ENCODE assay signal across 1 cellular context in the genomic region with DNA sequence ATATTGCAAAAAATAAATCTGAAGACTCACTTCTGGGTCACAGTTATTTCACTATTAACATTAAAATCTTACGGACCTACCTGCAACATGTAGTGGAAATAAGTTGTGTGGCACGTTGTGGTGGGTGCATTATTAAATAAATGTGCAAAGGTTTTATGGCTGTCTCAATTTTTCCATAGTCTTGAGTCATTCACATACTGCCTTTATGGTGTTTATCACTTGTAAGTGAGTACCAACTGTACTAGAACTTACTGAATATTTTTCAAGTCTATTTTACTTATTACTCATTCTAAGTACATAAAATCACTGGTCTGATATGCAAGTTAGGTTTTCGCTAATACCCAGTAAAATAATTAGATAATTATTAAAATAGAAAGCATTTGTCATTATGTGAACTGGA.
TF ChIP-seq lines count a peak whose summit lies in the region.

No MANE protein-coding gene starts in this region.

TF ChIP-seq in HepG2, 621 proteins besides CTCF, POLR2A, EP300 and RAD21:
- TF ChIP-seq SSRP1 (CRISPR knock-in tag; IDR thresholded peaks at IDR 0.05): no peak
- TF ChIP-seq, protein P1, sequence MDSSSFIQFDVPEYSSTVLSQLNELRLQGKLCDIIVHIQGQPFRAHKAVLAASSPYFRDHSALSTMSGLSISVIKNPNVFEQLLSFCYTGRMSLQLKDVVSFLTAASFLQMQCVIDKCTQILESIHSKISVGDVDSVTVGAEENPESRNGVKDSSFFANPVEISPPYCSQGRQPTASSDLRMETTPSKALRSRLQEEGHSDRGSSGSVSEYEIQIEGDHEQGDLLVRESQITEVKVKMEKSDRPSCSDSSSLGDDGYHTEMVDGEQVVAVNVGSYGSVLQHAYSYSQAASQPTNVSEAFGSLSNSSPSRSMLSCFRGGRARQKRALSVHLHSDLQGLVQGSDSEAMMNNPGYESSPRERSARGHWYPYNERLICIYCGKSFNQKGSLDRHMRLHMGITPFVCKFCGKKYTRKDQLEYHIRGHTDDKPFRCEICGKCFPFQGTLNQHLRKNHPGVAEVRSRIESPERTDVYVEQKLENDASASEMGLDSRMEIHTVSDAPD (CRISPR knock-in tag; IDR thresholded peaks at IDR 0.05): no peak
- TF ChIP-seq ZBTB21 (CRISPR knock-in tag; IDR thresholded peaks at IDR 0.05): no peak
- TF ChIP-seq, protein P2, sequence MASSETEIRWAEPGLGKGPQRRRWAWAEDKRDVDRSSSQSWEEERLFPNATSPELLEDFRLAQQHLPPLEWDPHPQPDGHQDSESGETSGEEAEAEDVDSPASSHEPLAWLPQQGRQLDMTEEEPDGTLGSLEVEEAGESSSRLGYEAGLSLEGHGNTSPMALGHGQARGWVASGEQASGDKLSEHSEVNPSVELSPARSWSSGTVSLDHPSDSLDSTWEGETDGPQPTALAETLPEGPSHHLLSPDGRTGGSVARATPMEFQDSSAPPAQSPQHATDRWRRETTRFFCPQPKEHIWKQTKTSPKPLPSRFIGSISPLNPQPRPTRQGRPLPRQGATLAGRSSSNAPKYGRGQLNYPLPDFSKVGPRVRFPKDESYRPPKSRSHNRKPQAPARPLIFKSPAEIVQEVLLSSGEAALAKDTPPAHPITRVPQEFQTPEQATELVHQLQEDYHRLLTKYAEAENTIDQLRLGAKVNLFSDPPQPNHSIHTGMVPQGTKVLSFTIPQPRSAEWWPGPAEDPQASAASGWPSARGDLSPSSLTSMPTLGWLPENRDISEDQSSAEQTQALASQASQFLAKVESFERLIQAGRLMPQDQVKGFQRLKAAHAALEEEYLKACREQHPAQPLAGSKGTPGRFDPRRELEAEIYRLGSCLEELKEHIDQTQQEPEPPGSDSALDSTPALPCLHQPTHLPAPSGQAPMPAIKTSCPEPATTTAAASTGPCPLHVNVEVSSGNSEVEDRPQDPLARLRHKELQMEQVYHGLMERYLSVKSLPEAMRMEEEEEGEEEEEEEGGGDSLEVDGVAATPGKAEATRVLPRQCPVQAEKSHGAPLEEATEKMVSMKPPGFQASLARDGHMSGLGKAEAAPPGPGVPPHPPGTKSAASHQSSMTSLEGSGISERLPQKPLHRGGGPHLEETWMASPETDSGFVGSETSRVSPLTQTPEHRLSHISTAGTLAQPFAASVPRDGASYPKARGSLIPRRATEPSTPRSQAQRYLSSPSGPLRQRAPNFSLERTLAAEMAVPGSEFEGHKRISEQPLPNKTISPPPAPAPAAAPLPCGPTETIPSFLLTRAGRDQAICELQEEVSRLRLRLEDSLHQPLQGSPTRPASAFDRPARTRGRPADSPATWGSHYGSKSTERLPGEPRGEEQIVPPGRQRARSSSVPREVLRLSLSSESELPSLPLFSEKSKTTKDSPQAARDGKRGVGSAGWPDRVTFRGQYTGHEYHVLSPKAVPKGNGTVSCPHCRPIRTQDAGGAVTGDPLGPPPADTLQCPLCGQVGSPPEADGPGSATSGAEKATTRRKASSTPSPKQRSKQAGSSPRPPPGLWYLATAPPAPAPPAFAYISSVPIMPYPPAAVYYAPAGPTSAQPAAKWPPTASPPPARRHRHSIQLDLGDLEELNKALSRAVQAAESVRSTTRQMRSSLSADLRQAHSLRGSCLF (CRISPR knock-in tag; IDR thresholded peaks at IDR 0.05; ENCODE audit: borderline replicate concordance): no peak
- TF ChIP-seq, protein P3, sequence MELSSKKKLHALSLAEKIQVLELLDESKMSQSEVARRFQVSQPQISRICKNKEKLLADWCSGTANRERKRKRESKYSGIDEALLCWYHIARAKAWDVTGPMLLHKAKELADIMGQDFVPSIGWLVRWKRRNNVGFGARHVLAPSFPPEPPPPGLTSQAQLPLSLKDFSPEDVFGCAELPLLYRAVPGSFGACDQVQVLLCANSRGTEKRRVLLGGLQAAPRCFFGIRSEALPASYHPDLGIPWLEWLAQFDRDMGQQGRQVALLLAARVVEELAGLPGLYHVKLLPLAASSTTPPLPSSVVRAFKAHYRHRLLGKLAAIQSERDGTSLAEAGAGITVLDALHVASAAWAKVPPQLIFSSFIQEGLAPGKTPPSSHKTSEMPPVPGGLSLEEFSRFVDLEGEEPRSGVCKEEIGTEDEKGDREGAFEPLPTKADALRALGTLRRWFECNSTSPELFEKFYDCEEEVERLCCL (CRISPR knock-in tag; IDR thresholded peaks at IDR 0.05; ENCODE audit: borderline replicate concordance): no peak
- TF ChIP-seq, protein P4, sequence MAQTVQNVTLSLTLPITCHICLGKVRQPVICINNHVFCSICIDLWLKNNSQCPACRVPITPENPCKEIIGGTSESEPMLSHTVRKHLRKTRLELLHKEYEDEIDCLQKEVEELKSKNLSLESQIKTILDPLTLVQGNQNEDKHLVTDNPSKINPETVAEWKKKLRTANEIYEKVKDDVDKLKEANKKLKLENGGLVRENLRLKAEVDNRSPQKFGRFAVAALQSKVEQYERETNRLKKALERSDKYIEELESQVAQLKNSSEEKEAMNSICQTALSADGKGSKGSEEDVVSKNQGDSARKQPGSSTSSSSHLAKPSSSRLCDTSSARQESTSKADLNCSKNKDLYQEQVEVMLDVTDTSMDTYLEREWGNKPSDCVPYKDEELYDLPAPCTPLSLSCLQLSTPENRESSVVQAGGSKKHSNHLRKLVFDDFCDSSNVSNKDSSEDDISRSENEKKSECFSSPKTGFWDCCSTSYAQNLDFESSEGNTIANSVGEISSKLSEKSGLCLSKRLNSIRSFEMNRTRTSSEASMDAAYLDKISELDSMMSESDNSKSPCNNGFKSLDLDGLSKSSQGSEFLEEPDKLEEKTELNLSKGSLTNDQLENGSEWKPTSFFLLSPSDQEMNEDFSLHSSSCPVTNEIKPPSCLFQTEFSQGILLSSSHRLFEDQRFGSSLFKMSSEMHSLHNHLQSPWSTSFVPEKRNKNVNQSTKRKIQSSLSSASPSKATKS (CRISPR knock-in tag; IDR thresholded peaks at IDR 0.05): no peak
- TF ChIP-seq, protein P5, sequence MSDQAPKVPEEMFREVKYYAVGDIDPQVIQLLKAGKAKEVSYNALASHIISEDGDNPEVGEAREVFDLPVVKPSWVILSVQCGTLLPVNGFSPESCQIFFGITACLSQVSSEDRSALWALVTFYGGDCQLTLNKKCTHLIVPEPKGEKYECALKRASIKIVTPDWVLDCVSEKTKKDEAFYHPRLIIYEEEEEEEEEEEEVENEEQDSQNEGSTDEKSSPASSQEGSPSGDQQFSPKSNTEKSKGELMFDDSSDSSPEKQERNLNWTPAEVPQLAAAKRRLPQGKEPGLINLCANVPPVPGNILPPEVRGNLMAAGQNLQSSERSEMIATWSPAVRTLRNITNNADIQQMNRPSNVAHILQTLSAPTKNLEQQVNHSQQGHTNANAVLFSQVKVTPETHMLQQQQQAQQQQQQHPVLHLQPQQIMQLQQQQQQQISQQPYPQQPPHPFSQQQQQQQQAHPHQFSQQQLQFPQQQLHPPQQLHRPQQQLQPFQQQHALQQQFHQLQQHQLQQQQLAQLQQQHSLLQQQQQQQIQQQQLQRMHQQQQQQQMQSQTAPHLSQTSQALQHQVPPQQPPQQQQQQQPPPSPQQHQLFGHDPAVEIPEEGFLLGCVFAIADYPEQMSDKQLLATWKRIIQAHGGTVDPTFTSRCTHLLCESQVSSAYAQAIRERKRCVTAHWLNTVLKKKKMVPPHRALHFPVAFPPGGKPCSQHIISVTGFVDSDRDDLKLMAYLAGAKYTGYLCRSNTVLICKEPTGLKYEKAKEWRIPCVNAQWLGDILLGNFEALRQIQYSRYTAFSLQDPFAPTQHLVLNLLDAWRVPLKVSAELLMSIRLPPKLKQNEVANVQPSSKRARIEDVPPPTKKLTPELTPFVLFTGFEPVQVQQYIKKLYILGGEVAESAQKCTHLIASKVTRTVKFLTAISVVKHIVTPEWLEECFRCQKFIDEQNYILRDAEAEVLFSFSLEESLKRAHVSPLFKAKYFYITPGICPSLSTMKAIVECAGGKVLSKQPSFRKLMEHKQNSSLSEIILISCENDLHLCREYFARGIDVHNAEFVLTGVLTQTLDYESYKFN (CRISPR knock-in tag; conservative IDR thresholded peaks at IDR 0.05): no peak
- TF ChIP-seq HNF4G (IDR thresholded peaks at IDR 0.05; ENCODE audit: borderline replicate concordance, low read depth, low read length): no peak
- TF ChIP-seq HNF4G (CRISPR knock-in tag; IDR thresholded peaks at IDR 0.05; ENCODE audit: borderline replicate concordance, low read depth): no peak
- TF ChIP-seq, protein P6, sequence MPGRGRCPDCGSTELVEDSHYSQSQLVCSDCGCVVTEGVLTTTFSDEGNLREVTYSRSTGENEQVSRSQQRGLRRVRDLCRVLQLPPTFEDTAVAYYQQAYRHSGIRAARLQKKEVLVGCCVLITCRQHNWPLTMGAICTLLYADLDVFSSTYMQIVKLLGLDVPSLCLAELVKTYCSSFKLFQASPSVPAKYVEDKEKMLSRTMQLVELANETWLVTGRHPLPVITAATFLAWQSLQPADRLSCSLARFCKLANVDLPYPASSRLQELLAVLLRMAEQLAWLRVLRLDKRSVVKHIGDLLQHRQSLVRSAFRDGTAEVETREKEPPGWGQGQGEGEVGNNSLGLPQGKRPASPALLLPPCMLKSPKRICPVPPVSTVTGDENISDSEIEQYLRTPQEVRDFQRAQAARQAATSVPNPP (CRISPR knock-in tag; IDR thresholded peaks at IDR 0.05): no peak
- no peak for TF ChIP-seq ATM (IDR thresholded peaks at IDR 0.05; ENCODE audit: borderline replicate concordance)
- TF ChIP-seq DNMT3B (CRISPR knock-in tag; conservative IDR thresholded peaks at IDR 0.05): no peak
- no peak for TF ChIP-seq SAP130 (CRISPR knock-in tag; IDR thresholded peaks at IDR 0.05; ENCODE audit: low read depth)
